In genomic region chr1:86325264-86325663, GRCh38 we compare ENCODE assay signal across 28 cellular contexts.
"Had no signal": no experiment of that assay in that cellular context is flagged by ENCODE, and none has a peak within 500 bp of the region (broad histone marks: within the 10 kb centered on the region; RNA-seq: fewer than 3 reads in every experiment).

No MANE protein-coding gene starts in this region.

- H3K4me3 ChIP-seq: pancreas, psoas muscle, skin epidermis, smooth muscle cell, spleen, suprapubic skin, testis, tibial artery, transverse colon, upper lobe of right lung, uterus had no signal

- DNase-seq: naive thymus-derived CD8-positive, alpha-beta T cell; nephron progenitor cell; nucleus accumbens; pancreas; psoas muscle; right cardiac atrium; spleen; stimulated activated CD4-positive, alpha-beta T cell treated with anti-CD3 and anti-CD28 coated beads, Interleukin-12 subunit alpha, Interleukin-12 subunit beta, amount 100 ng/mL, for 4 hours; stimulated activated CD4-positive, alpha-beta T cell treated with anti-CD3 and anti-CD28 coated beads, Interleukin-1b, Interleukin-23, amount 100 ng/mL, for 48 hours; stimulated activated CD4-positive, alpha-beta T cell treated with anti-CD3 and anti-CD28 coated beads, Interleukin-4, amount 100 ng/mL, for 1 hour; stimulated activated CD4-positive, alpha-beta T cell treated with anti-CD3 and anti-CD28 coated beads, Interleukin-4, amount 100 ng/mL, for 4 hours; stimulated activated CD8-positive, alpha-beta memory T cell treated with anti-CD3 and anti-CD28 coated beads, Interleukin-4, amount 100 ng/mL, for 48 hours; stimulated activated naive CD4-positive, alpha-beta T cell; stimulated activated naive CD8-positive, alpha-beta T cell treated with anti-CD3 and anti-CD28 coated beads, Interleukin-15, amount 100 ng/mL, for 72 hours; stimulated activated naive CD8-positive, alpha-beta T cell treated with anti-CD3 and anti-CD28 coated beads, Interleukin-15, Interleukin-2, amounts not matched to agents 100 U/mL and 50 U/mL, for 24 hours; substantia nigra; testis; tibial artery; transverse colon; upper lobe of right lung; uterus had no signal

- ATAC-seq: naive thymus-derived CD8-positive, alpha-beta T cell; natural killer cell treated with Interleukin-12 subunit alpha and Interleukin-12 subunit beta and Interleukin-15 and Interleukin-18, amount 100 ng/mL, for 72 hours; pancreas; psoas muscle; right cardiac atrium; sciatic nerve; stimulated activated memory B cell treated with anti-CD40 and anti-IgM and Interleukin-4, amounts not matched to agents 10 μg/mL and 1 μg/mL and 100 μg/mL, for 72 hours; stimulated activated naive CD8-positive, alpha-beta T cell treated with anti-CD3 and anti-CD28 coated beads, Interleukin-15, amount 100 ng/mL, for 72 hours; stimulated activated naive CD8-positive, alpha-beta T cell treated with anti-CD3 and anti-CD28 coated beads, Interleukin-15, Interleukin-2, amounts not matched to agents 100 U/mL and 50 U/mL, for 24 hours; upper lobe of right lung had no signal

- H3K4me2 ChIP-seq: smooth muscle cell had no signal

- H3K4me1 ChIP-seq: pancreas, psoas muscle, spleen, suprapubic skin, testis, tibial artery, transverse colon, upper lobe of right lung, uterus had no signal

- H3K27ac ChIP-seq: neutrophil, pancreas, psoas muscle, spleen, suprapubic skin, testis, tibial artery, transverse colon, upper lobe of right lung, uterus had no signal

- H3K27me3 ChIP-seq: neutrophil, pancreas, spleen, suprapubic skin, testis, tibial artery, transverse colon, upper lobe of right lung, uterus had no signal

- H3K9me3 ChIP-seq: neutrophil, pancreas, psoas muscle, spleen, suprapubic skin, testis, tibial artery, transverse colon, upper lobe of right lung, uterus had no signal

- H3K36me3 ChIP-seq: neutrophil, pancreas, spleen, suprapubic skin, tibial artery, transverse colon, upper lobe of right lung, uterus had no signal
